In genomic region chr2:42913280-42913878, GRCh38 we compare ENCODE assay signal across 1 cellular context.
TF ChIP-seq lines count a peak whose summit lies in the region.

No MANE protein-coding gene starts in this region.

TF ChIP-seq in K562, 482 proteins besides CTCF, POLR2A, EP300 and RAD21 (continued from another document and continues in another):
- TF ChIP-seq ZBTB5 (IDR thresholded peaks at IDR 0.05) (no peak), NBN (IDR thresholded peaks at IDR 0.05; ENCODE audit: low read depth) (peak; percentile 46; the same call in 1 of the 2 replicates), POU5F1 (IDR thresholded peaks at IDR 0.05; ENCODE audit: borderline replicate concordance, low read depth, low read length, partially characterized antibody) (no peak), KHSRP (IDR thresholded peaks at IDR 0.05) (no peak), ZNF431 (CRISPR knock-in tag; IDR thresholded peaks at IDR 0.05) (no peak), NR2C1 (IDR thresholded peaks at IDR 0.05) (no peak), NR2C1 (tag; IDR thresholded peaks at IDR 0.05) (no peak), YY1 (IDR thresholded peaks at IDR 0.05; ENCODE audit: borderline replicate concordance in 1 of 3, control insufficient read depth in 1 of 3, extremely low read depth in 1 of 3, insufficient read depth in 3 of 3, insufficient read length in 1 of 3, insufficient replicate concordance in 2 of 3, low read depth in 1 of 3, low read length in 2 of 3) (no peak), SNRNP70 (optimal IDR thresholded peaks at IDR 0.05; ENCODE audit: low read depth, low read length) (no peak), ZBTB49 (CRISPR knock-in tag; IDR thresholded peaks at IDR 0.05; ENCODE audit: borderline replicate concordance) (no peak), BRD4 (IDR thresholded peaks at IDR 0.05) (no peak), CBX8 (IDR thresholded peaks at IDR 0.05; ENCODE audit: borderline replicate concordance, extremely low read depth, low read depth, low read length, poor library complexity, severe bottlenecking) (no peak), SAFB (IDR thresholded peaks at IDR 0.05; ENCODE audit: borderline replicate concordance, low read depth, low read length) (no peak), FIP1L1 (IDR thresholded peaks at IDR 0.05; ENCODE audit: low read depth, low read length, poor library complexity, severe bottlenecking) (no peak), SETDB1 (IDR thresholded peaks at IDR 0.05; ENCODE audit: low read length) (no peak), TAF1 (IDR thresholded peaks at IDR 0.05; ENCODE audit: control insufficient read depth, extremely low read depth, insufficient read depth, low read length, severe bottlenecking) (no peak), ATF3 (IDR thresholded peaks at IDR 0.05) (peak; percentile 78), ATF3 (CRISPR knock-in tag; conservative IDR thresholded peaks at IDR 0.05) (no peak), ZNF589 (CRISPR knock-in tag; IDR thresholded peaks at IDR 0.05; ENCODE audit: low read depth) (no peak), NCOA4 (IDR thresholded peaks at IDR 0.05; ENCODE audit: partially characterized antibody) (no peak), ESRRA (IDR thresholded peaks at IDR 0.05; ENCODE audit: borderline replicate concordance, low read depth) (no peak), FUS (optimal IDR thresholded peaks at IDR 0.05; ENCODE audit: low read depth, low read length) (no peak), FOXK2 (conservative IDR thresholded peaks at IDR 0.05 in 1 of 2, IDR thresholded peaks at IDR 0.05 in 1 of 2; ENCODE audit: low read depth in 2 of 2) (no peak), ZNF197 (CRISPR knock-in tag; IDR thresholded peaks at IDR 0.05; ENCODE audit: low read depth) (no peak), TGIF2 (CRISPR knock-in tag; IDR thresholded peaks at IDR 0.05) (no peak), GTF2A2 (tag; IDR thresholded peaks at IDR 0.05) (no peak), ZFP91 (CRISPR knock-in tag; IDR thresholded peaks at IDR 0.05) (no peak), MYBL2 (IDR thresholded peaks at IDR 0.05; ENCODE audit: low read depth) (no peak), MYBL2 (CRISPR knock-in tag; IDR thresholded peaks at IDR 0.05; ENCODE audit: borderline replicate concordance) (no peak), KLF10 (CRISPR knock-in tag; IDR thresholded peaks at IDR 0.05) (no peak), E2F8 (IDR thresholded peaks at IDR 0.05; ENCODE audit: low read depth, partially characterized antibody) (no peak), RBM39 (optimal IDR thresholded peaks at IDR 0.05; ENCODE audit: low read depth, low read length) (no peak), VEZF1 (CRISPR knock-in tag; IDR thresholded peaks at IDR 0.05) (no peak), ZNF311 (CRISPR knock-in tag; IDR thresholded peaks at IDR 0.05) (0 out of 2 replicates have a peak, but pooled peaks have one; percentile 18), SLC30A9 (CRISPR knock-in tag; IDR thresholded peaks at IDR 0.05) (no peak), ZNF551 (CRISPR knock-in tag; IDR thresholded peaks at IDR 0.05) (no peak), FOXJ3 (CRISPR knock-in tag; IDR thresholded peaks at IDR 0.05) (no peak), ZNF347 (CRISPR knock-in tag; IDR thresholded peaks at IDR 0.05; ENCODE audit: low read depth) (no peak), ZNF436 (CRISPR knock-in tag; IDR thresholded peaks at IDR 0.05) (no peak), HDAC1 (IDR thresholded peaks at IDR 0.05) (0 out of 4 replicates have a peak, but pooled peaks of 1 of the 2 experiments have one; percentile 38), MAFF (IDR thresholded peaks at IDR 0.05; ENCODE audit: low read length) (no peak), TCFL5 (CRISPR knock-in tag; conservative IDR thresholded peaks at IDR 0.05) (no peak), THRB (CRISPR knock-in tag; conservative IDR thresholded peaks at IDR 0.05) (no peak), PURB (CRISPR knock-in tag; IDR thresholded peaks at IDR 0.05; ENCODE audit: low read depth) (no peak), DLX4 (CRISPR knock-in tag; IDR thresholded peaks at IDR 0.05) (no peak), IFI16 (CRISPR knock-in tag; IDR thresholded peaks at IDR 0.05) (no peak), SRSF3 (IDR thresholded peaks at IDR 0.05; ENCODE audit: insufficient read depth, low read length) (no peak), ELF2 (CRISPR knock-in tag; IDR thresholded peaks at IDR 0.05) (no peak), GATAD2B (IDR thresholded peaks at IDR 0.05; ENCODE audit: borderline replicate concordance) (no peak), TRIM25 (IDR thresholded peaks at IDR 0.05; ENCODE audit: borderline replicate concordance) (no peak), ATF6 (CRISPR knock-in tag; IDR thresholded peaks at IDR 0.05) (no peak), SNIP1 (IDR thresholded peaks at IDR 0.05; ENCODE audit: low read depth) (no peak), MBD2 (IDR thresholded peaks at IDR 0.05; ENCODE audit: borderline replicate concordance, low read depth) (0 out of 2 replicates have a peak, but pooled peaks have one; percentile 27)
